8 cellular contexts compared by ENCODE assay signal in the genomic region with DNA sequence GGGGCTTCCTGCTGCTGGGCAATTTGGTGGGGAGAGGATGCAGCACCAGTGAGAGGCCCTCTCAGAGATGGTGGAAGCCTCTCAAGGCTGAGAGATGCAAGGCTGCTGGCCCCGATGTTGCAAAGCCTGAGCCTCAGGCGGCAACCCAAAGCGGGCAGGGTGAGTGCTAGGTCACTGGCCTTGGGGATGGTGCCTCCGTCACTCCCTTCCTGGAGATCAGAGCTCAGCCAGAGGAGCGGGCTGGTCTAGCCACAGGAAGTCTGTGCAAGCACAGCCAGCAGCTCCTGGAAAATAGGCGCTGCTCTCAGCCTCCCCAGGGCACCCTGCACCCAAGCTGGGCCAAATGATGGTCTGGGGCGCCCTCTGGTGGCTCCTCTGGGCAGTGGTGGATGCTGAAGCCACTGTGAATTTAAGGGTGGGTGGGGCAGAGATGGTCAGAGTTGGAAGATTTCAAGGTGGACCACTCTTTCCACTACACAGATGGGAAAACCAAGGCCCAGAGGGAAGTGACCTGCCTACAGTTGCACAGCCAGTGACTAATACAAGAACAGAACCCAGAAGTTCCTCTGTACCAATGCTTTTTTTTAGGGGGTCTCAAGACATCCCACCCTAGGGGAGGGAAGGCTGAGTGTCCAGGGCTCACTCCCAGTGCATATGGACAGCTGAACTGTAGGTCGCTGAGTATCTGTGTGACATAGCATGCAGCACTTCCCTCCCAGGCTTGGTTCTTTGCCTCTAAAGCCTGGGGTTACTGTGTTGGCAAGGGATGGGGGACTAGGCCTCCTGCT.
DNase-seq lines count a peak whose midpoint lies in the region; ATAC-seq lines count a peak whose summit lies in the region.

No MANE protein-coding gene starts in this region.

- H3K27ac ChIP-seq in caudate nucleus (ENCODE audit: low read depth, low read length): no peak overlapping the region

- DNase-seq in DMS153 (lab: John Stamatoyannopoulos, UW): peak; percentile 77
- peak; percentile 87 for DNase-seq in NCI-H226
- peak; percentile 85 for DNase-seq in activated CD4-positive, alpha-beta T cell treated with anti-CD3 and anti-CD28 coated beads for 1 hour
- DNase-seq in caudate nucleus (lab: John Stamatoyannopoulos, UW): peak; percentile 14 to 90 (median 70)
- DNase-seq in kidney glomerular epithelial cell (lab: John Stamatoyannopoulos, UW): peak; percentile 45
- peak; percentile 90 to 91 for DNase-seq in stimulated activated CD4-positive, alpha-beta T cell treated with anti-CD3 and anti-CD28 coated beads, Interleukin-2, amount 100 ng/mL, for 24 hours

- ATAC-seq in HG02623 (IDR thresholded peaks at IDR 0.05; ENCODE audit: unreplicated experiment) (peak; percentile 61), GM19467 (IDR thresholded peaks at IDR 0.05; ENCODE audit: unreplicated experiment) (no peak)
